Comparison of ENCODE assay signal across 32 cellular contexts in the genomic region with DNA sequence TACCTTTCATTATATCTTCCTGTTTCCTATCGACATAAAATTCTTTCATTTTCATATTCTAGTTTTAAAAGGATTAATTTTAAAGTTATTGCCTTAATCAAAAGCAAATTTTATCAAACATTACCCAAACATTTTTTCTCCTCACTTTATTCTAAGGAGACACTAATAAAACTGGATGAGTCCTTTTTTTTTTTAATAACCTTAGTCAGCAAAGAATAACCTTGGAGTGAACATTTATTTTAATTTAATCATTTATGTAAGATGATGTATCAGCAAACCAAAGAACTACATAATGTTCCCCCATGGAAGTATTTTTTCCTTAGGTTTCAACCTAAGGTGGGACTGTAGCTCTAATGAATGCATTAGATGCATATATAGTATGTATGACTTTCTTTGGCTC.
"Had no signal": no experiment of that assay in that cellular context is flagged by ENCODE, and none has a peak within 500 bp of the region (broad histone marks: within the 10 kb centered on the region; RNA-seq: fewer than 3 reads in every experiment).

No MANE protein-coding gene starts in this region.

- H3K4me3 Mint-ChIP-seq: activated B cell treated with CpG ODN at 0.5 μM for 24 hours; activated CD4-positive, alpha-beta memory T cell treated with anti-CD3 and anti-CD28 coated beads for 36 hours; activated naive CD4-positive, alpha-beta T cell treated with anti-CD3 and anti-CD28 coated beads, Interleukin-2, amount 10 ng/mL, durations not matched to agents 7 days and 5 days; activated naive CD8-positive, alpha-beta T cell treated with anti-CD3 and anti-CD28 coated beads, Interleukin-2, amount 10 ng/mL, durations not matched to agents 7 days and 5 days; activated T-cell treated with anti-CD3 and anti-CD28 coated beads, Interleukin-2, amount 50 U/mL, for 4 hours; activated T-helper 1 cell treated with anti-CD3 and anti-CD28 coated beads, Interleukin-12 subunit alpha, Interleukin-12 subunit beta, Interleukin-2, Interleukin-4 antibody, amounts not matched to agents 30 ng/mL and 10 ng/mL and 1 ng/mL, durations not matched to agents 14 hours and 24 hours and 36 hours; brain; T-helper 1 cell treated with Interleukin-12 subunit alpha and Interleukin-12 subunit beta and Interleukin-4 antibody, amounts not matched to agents 30 μg/mL and 1 μg/mL, for 36 hours; T-helper 2 cell treated with Interferon-gamma antibody and Interleukin-4, amounts not matched to agents 5 μg/mL and 100 μg/mL, for 36 hours had no signal

- H3K36me3 ChIP-seq: breast epithelium had no signal

- H3K9me3 ChIP-seq: ascending aorta, breast epithelium, esophagus squamous epithelium, gastroesophageal sphincter, heart right ventricle had no signal

- H3K27ac Mint-ChIP-seq: activated B cell treated with CpG ODN at 0.5 μM for 24 hours; activated CD4-positive, alpha-beta memory T cell treated with anti-CD3 and anti-CD28 coated beads for 36 hours; activated naive CD4-positive, alpha-beta T cell treated with anti-CD3 and anti-CD28 coated beads, Interleukin-2, amount 10 ng/mL, durations not matched to agents 7 days and 5 days; activated naive CD4-positive, alpha-beta T cell treated with anti-CD3 and anti-CD28 coated beads, Interleukin-2, amount 50 U/mL, for 72 hours; activated naive CD8-positive, alpha-beta T cell treated with anti-CD3 and anti-CD28 coated beads, Interleukin-2, amount 10 ng/mL, durations not matched to agents 7 days and 5 days; T-helper 1 cell treated with Interleukin-12 subunit alpha and Interleukin-12 subunit beta and Interleukin-4 antibody, amounts not matched to agents 30 μg/mL and 1 μg/mL, for 36 hours; T-helper 2 cell treated with Interferon-gamma antibody and Interleukin-4, amounts not matched to agents 5 μg/mL and 100 μg/mL, for 36 hours had no signal

- H3K27ac ChIP-seq: ascending aorta, breast epithelium, coronary artery, epithelial cell of prostate, esophagus squamous epithelium, gastroesophageal sphincter, heart right ventricle, WERI-Rb-1 had no signal

- ATAC-seq: activated CD4-positive, CD25-positive, alpha-beta regulatory T cell treated with anti-CD3 and anti-CD28 coated beads, Interleukin-2, amount 50 U/mL, for 24 hours; activated naive CD4-positive, alpha-beta T cell treated with anti-CD3 and anti-CD28 coated beads, Interleukin-2, amount 50 U/mL, for 72 hours; activated T-cell treated with anti-CD3 and anti-CD28 coated beads, Interleukin-2, amount 50 U/mL, for 4 hours; gastroesophageal sphincter; heart right ventricle had no signal

- H3K27me3 ChIP-seq: ascending aorta, breast epithelium, cardiac muscle cell, esophagus squamous epithelium, gastroesophageal sphincter, heart right ventricle had no signal

- DNase-seq: activated B cell treated with CpG ODN at 0.5 μM for 24 hours; activated CD4-positive, alpha-beta memory T cell treated with anti-CD3 and anti-CD28 coated beads for 36 hours; activated CD4-positive, alpha-beta T cell treated with anti-CD3 and anti-CD28 coated beads for 48 hours; activated CD8-positive, alpha-beta memory T cell treated with anti-CD3 and anti-CD28 coated beads, Interleukin-2, amount 50 U/mL, for 48 hours; activated gamma-delta T cell; activated naive CD4-positive, alpha-beta T cell; activated naive CD4-positive, alpha-beta T cell treated with anti-CD3 and anti-CD28 coated beads, Interleukin-2, amount 10 ng/mL, durations not matched to agents 7 days and 5 days; activated naive CD8-positive, alpha-beta T cell treated with anti-CD3 and anti-CD28 coated beads, Interleukin-2, amount 10 ng/mL, durations not matched to agents 7 days and 5 days; activated T-cell treated with anti-CD3 and anti-CD28 coated beads for 4 hours; activated T-cell treated with anti-CD3 and anti-CD28 coated beads, Interleukin-2, amount 50 U/mL, for 4 hours; central memory CD4-positive, alpha-beta T cell; dermis blood vessel endothelial cell; effector CD4-positive, alpha-beta T cell; esophagus squamous epithelium; foreskin melanocyte; heart right ventricle; T1000; WERI-Rb-1 had no signal

- FAIRE-seq: endometrium, endothelial cell of umbilical vein had no signal

- H3K27me3 Mint-ChIP-seq: activated B cell treated with CpG ODN at 0.5 μM for 24 hours; activated CD4-positive, alpha-beta memory T cell treated with anti-CD3 and anti-CD28 coated beads for 36 hours; activated naive CD4-positive, alpha-beta T cell treated with anti-CD3 and anti-CD28 coated beads, Interleukin-2, amount 10 ng/mL, durations not matched to agents 7 days and 5 days; activated naive CD8-positive, alpha-beta T cell treated with anti-CD3 and anti-CD28 coated beads, Interleukin-2, amount 10 ng/mL, durations not matched to agents 7 days and 5 days had no signal

- H3K4me1 Mint-ChIP-seq: activated B cell treated with CpG ODN at 0.5 μM for 24 hours, brain had no signal

- H3K4me1 ChIP-seq: ascending aorta, breast epithelium, gastroesophageal sphincter, heart right ventricle had no signal

- H3K9me3 Mint-ChIP-seq: activated B cell treated with CpG ODN at 0.5 μM for 24 hours; activated CD4-positive, alpha-beta memory T cell treated with anti-CD3 and anti-CD28 coated beads for 36 hours; activated naive CD4-positive, alpha-beta T cell treated with anti-CD3 and anti-CD28 coated beads, Interleukin-2, amount 10 ng/mL, durations not matched to agents 7 days and 5 days; activated naive CD4-positive, alpha-beta T cell treated with anti-CD3 and anti-CD28 coated beads, Interleukin-2, amount 50 U/mL, for 72 hours; activated naive CD8-positive, alpha-beta T cell treated with anti-CD3 and anti-CD28 coated beads, Interleukin-2, amount 10 ng/mL, durations not matched to agents 7 days and 5 days; activated T-cell treated with anti-CD3 and anti-CD28 coated beads, Interleukin-2, amount 50 U/mL, for 4 hours; activated T-helper 1 cell treated with anti-CD3 and anti-CD28 coated beads, Interleukin-12 subunit alpha, Interleukin-12 subunit beta, Interleukin-2, Interleukin-4 antibody, amounts not matched to agents 30 ng/mL and 10 ng/mL and 1 ng/mL, durations not matched to agents 14 hours and 24 hours and 36 hours; brain; T-helper 1 cell treated with Interleukin-12 subunit alpha and Interleukin-12 subunit beta and Interleukin-4 antibody, amounts not matched to agents 30 μg/mL and 1 μg/mL, for 36 hours; T-helper 2 cell treated with Interferon-gamma antibody and Interleukin-4, amounts not matched to agents 5 μg/mL and 100 μg/mL, for 36 hours had no signal

- H3K4me3 ChIP-seq: ascending aorta, breast epithelium, cardiac muscle cell, coronary artery, esophagus squamous epithelium, gastroesophageal sphincter, heart right ventricle had no signal
